ENCODE assay signal across 22 cellular contexts in the genomic region with DNA sequence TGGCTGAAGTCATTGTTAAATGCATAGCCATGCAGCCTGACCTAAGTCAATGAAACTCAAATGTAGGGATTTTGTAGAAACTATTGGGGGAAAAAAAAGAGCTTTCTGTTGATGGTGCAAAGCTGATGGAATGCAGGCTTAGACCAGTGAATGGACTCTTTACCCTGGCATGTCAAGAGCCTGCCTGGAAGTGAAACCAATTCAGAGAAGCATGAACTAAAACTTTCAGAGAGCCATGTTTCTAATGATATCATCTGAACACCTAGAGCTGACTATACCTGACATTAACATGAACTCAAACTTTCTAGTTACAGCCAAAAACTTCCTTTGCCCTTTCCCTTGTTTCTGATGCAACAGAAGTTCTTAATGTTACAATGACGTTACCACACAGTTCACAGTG.
DNase-seq lines count a peak whose midpoint lies in the region; ATAC-seq and TF ChIP-seq lines count a peak whose summit lies in the region.
"Had no signal": no experiment of that assay in that cellular context is flagged by ENCODE, and none has a peak within 500 bp of the region (broad histone marks: within the 10 kb centered on the region; RNA-seq: fewer than 3 reads in every experiment).

No MANE protein-coding gene starts in this region.

- H3K4me1 Mint-ChIP-seq in neural progenitor cell, result peaks cover 11% of the 10 kb centered on the region
- H3K4me1 Mint-ChIP-seq: B cell, mesothelial cell of epicardium had no signal

- 100% methylated on average over 1 of the region's 1 CpG for WGBS in mammary epithelial cell (ENCODE audit: low coverage, missing lambda C conversion rate)

- no peak for TF ChIP-seq POLR2A in uterus (IDR thresholded peaks at IDR 0.05)

- H3K27me3 Mint-ChIP-seq in neural progenitor cell (ENCODE audit: insufficient read depth, low read depth), result peaks cover 3% of the 10 kb centered on the region

- H3K4me2 ChIP-seq in neural progenitor cell (no peak overlapping the region), mammary epithelial cell (ENCODE audit: insufficient read depth, low read depth, low read length) (no peak overlapping the region)

- DNase-seq in MV-4-11 (lab: John Stamatoyannopoulos, UW), result peak; percentile 16
- DNase-seq in neural progenitor cell (ENCODE audit: low spot score), result peak; percentile 14
- no peak for DNase-seq in dedifferentiated amniotic fluid mesenchymal stem cell (ENCODE audit: extremely low spot score)
- DNase-seq in uterus, result no peak
- no peak for DNase-seq in activated naive CD4-positive, alpha-beta T cell treated with Interleukin-2 at 50 U/mL for 16 hours
- no peak for DNase-seq in mammary epithelial cell
- DNase-seq: activated CD4-positive, CD25-positive, alpha-beta regulatory T cell treated with anti-CD3 and anti-CD28 coated beads, Interleukin-2, amount 50 U/mL, for 72 hours; activated CD8-positive, alpha-beta memory T cell treated with anti-CD3 and anti-CD28 coated beads, Interleukin-2, amount 50 U/mL, for 4 hours; caudate nucleus; DMS79; gastrocnemius medialis; NCI-H2029; NCI-H748 treated with DMSO at 0.1 percent for 48 hours; occipital lobe; RPMI8226; T-helper 1 cell had no signal

- peaks cover 2% of the 10 kb centered on the region for H3K36me3 Mint-ChIP-seq in neural progenitor cell

- intact Hi-C loops in uterus (cut with DNase I; ENCODE audit: low total_unique reads) (no loop called here), mammary epithelial cell (cut with micrococcal nuclease) (no loop called here)

- H3K9ac ChIP-seq in neural progenitor cell, result no peak overlapping the region
- no peak overlapping the region for H3K9ac ChIP-seq in mammary epithelial cell (ENCODE audit: insufficient read depth, low read length)

- ATAC-seq in GM18511 (IDR thresholded peaks at IDR 0.05; ENCODE audit: unreplicated experiment) (peak; percentile 82), HG02759 (IDR thresholded peaks at IDR 0.05; ENCODE audit: unreplicated experiment) (peak; percentile 64)
- ATAC-seq: gastrocnemius medialis had no signal

- peak overlapping the region; percentile 27 for H3K27ac Mint-ChIP-seq in neural progenitor cell
- H3K27ac Mint-ChIP-seq: B cell; mesothelial cell of epicardium; stimulated activated naive CD8-positive, alpha-beta T cell treated with anti-CD3 and anti-CD28 coated beads, Interleukin-15, Interleukin-2, amounts not matched to agents 100 ng/mL and 50 ng/mL, for 24 hours had no signal

- dilution Hi-C loops in mammary epithelial cell (cut with HindIII; ENCODE audit: low sequenced_read_pairs), result no loop called here

- no peaks in the 10 kb centered on the region for H3K9me3 ChIP-seq in neural progenitor cell (ENCODE audit: low read depth)
- H3K9me3 ChIP-seq in uterus, result no peaks in the 10 kb centered on the region
- H3K9me3 ChIP-seq in mammary epithelial cell (replicated peaks; ENCODE audit: insufficient read depth, low read length), result no peaks in the 10 kb centered on the region
- H3K9me3 ChIP-seq: gastrocnemius medialis had no signal

- H3K79me2 ChIP-seq in neural progenitor cell (ENCODE audit: low read depth) (no peaks in the 10 kb centered on the region), mammary epithelial cell (ENCODE audit: insufficient read depth, low read length) (no peaks in the 10 kb centered on the region)

- H3K27me3 ChIP-seq in neural progenitor cell, result no peaks in the 10 kb centered on the region
- H3K27me3 ChIP-seq in uterus, result no peaks in the 10 kb centered on the region
- no peaks in the 10 kb centered on the region for H3K27me3 ChIP-seq in mammary epithelial cell (ENCODE audit: insufficient read depth, low read length)
- H3K27me3 ChIP-seq: gastrocnemius medialis had no signal

- H2AFZ ChIP-seq in neural progenitor cell (replicated peaks), result no peak overlapping the region
- H2AFZ ChIP-seq in mammary epithelial cell (ENCODE audit: low read depth, low read length), result no peak overlapping the region

- H3K9me3 Mint-ChIP-seq in neural progenitor cell, result no peaks in the 10 kb centered on the region
- H3K9me3 Mint-ChIP-seq: mesothelial cell of epicardium; stimulated activated naive CD8-positive, alpha-beta T cell treated with anti-CD3 and anti-CD28 coated beads, Interleukin-15, Interleukin-2, amounts not matched to agents 100 ng/mL and 50 ng/mL, for 24 hours had no signal

- H3F3A ChIP-seq in neural progenitor cell (ENCODE audit: low read depth), result peaks cover 12% of the 10 kb centered on the region

- H3K36me3 ChIP-seq in neural progenitor cell, result no peaks in the 10 kb centered on the region
- no peaks in the 10 kb centered on the region for H3K36me3 ChIP-seq in uterus
- H3K36me3 ChIP-seq in mammary epithelial cell (ENCODE audit: insufficient read depth, low read length), result no peaks in the 10 kb centered on the region
- H3K36me3 ChIP-seq: gastrocnemius medialis had no signal

- BruUV-seq in mammary epithelial cell (replicated peaks; lab: Mats Ljungman, UMichigan), result no TSS peak

- H3K4me1 ChIP-seq in neural progenitor cell, result peaks cover 16% of the 10 kb centered on the region
- no peaks in the 10 kb centered on the region for H3K4me1 ChIP-seq in uterus
- H3K4me1 ChIP-seq in mammary epithelial cell (ENCODE audit: insufficient read depth, low read length), result peaks cover 21% of the 10 kb centered on the region
- H3K4me1 ChIP-seq: gastrocnemius medialis had no signal

- TF ChIP-seq CTCF in neural progenitor cell (IDR thresholded peaks at IDR 0.05) (no peak), uterus (IDR thresholded peaks at IDR 0.05) (no peak), mammary epithelial cell (conservative IDR thresholded peaks at IDR 0.05 in 1 of 2, IDR thresholded peaks at IDR 0.05 in 1 of 2; ENCODE audit: extremely low read depth in 1 of 2, insufficient read depth in 1 of 2, low read depth in 1 of 2, low read length in 2 of 2) (no peak)

- H3K27ac ChIP-seq in neural progenitor cell, result no peak overlapping the region
- no peak overlapping the region for H3K27ac ChIP-seq in uterus
- H3K27ac ChIP-seq in mammary epithelial cell (ENCODE audit: insufficient read depth, low read depth, low read length), result no peak overlapping the region
- H3K27ac ChIP-seq: gastrocnemius medialis had no signal

- CTCF ChIA-PET in mammary epithelial cell (lab: Charles Lee; ENCODE audit: low non-redundant PET), result no interaction called here

- H3K4me3 Mint-ChIP-seq in neural progenitor cell, result no peak overlapping the region
- H3K4me3 Mint-ChIP-seq: B cell; mesothelial cell of epicardium; stimulated activated naive CD8-positive, alpha-beta T cell treated with anti-CD3 and anti-CD28 coated beads, Interleukin-15, Interleukin-2, amounts not matched to agents 100 ng/mL and 50 ng/mL, for 24 hours had no signal

- no peak overlapping the region for H3K4me3 ChIP-seq in neural progenitor cell
- no peak overlapping the region for H3K4me3 ChIP-seq in uterus
- H3K4me3 ChIP-seq in mammary epithelial cell (replicated peaks in 1 of 3; ENCODE audit: insufficient read depth in 1 of 3, low read depth in 2 of 3, low read length in 3 of 3), result no peak overlapping the region
- H3K4me3 ChIP-seq: gastrocnemius medialis, skin epidermis had no signal

- in situ Hi-C loops in mammary epithelial cell (cut with MboI; ENCODE audit: low sequenced_read_pairs in 2 of 2), result no loop called here

- H4K20me1 ChIP-seq in neural progenitor cell (ENCODE audit: low read depth), result peaks cover 2% of the 10 kb centered on the region
- H4K20me1 ChIP-seq in mammary epithelial cell (ENCODE audit: insufficient read depth, low read length), result no peaks in the 10 kb centered on the region

Comparison
In these comparisons a context has a peak if more than half of its experiments do, and no peak if none do; other contexts are left out.
1. DNase-seq: peak in MV-4-11 (single experiment) and neural progenitor cell (single experiment); none in dedifferentiated amniotic fluid mesenchymal stem cell (single experiment), uterus (0 of 2), activated naive CD4-positive, alpha-beta T cell treated with Interleukin-2 at 50 U/mL for 16 hours (single experiment) and mammary epithelial cell (single experiment).